26 cellular contexts compared by ENCODE assay signal in genomic region chr4:64121803-64122202, GRCh38.
A peak's percentile ranks its signal among the peaks of the same experiment; 100 is the strongest.
DNase-seq lines count a peak whose midpoint lies in the region; ATAC-seq, FAIRE-seq and TF ChIP-seq lines count a peak whose summit lies in the region.
"Had no signal": no experiment of that assay in that cellular context is flagged by ENCODE, and none has a peak within 500 bp of the region (broad histone marks: within the 10 kb centered on the region; RNA-seq: fewer than 3 reads in every experiment).

No MANE protein-coding gene starts in this region.

- no peaks in the 10 kb centered on the region for H4K20me1 ChIP-seq in H1 (replicated peaks in 1 of 2; ENCODE audit: control insufficient read depth in 1 of 2, insufficient read depth in 2 of 2, low read length in 2 of 2)
- H4K20me1 ChIP-seq: BLaER1 treated with 17β-estradiol and CSF1 and Interleukin-3, amounts not matched to agents 10 nM and 100 nM had no signal

- H2AFZ ChIP-seq in H1 (ENCODE audit: low read length), result no peak overlapping the region

- H2BK120ac ChIP-seq in H1 (replicated peaks; ENCODE audit: low read depth, low read length), result no peak overlapping the region

- no peak overlapping the region for H2BK5ac ChIP-seq in H1 (ENCODE audit: low read depth, low read length)

- no peak overlapping the region for H4K5ac ChIP-seq in H1 (ENCODE audit: insufficient read length, low read depth, low read length)

- no peak overlapping the region for H2BK20ac ChIP-seq in H1 (ENCODE audit: low read length)

- TF ChIP-seq RAD21 in H1 (IDR thresholded peaks at IDR 0.05 in 1 of 2, conservative IDR thresholded peaks at IDR 0.05 in 1 of 2; ENCODE audit: low read depth in 2 of 2, low read length in 2 of 2), result no peak

- no peak overlapping the region for H3K56ac ChIP-seq in H1 (replicated peaks; ENCODE audit: insufficient read length, low read depth, low read length)

- DNase-seq in RWPE1 (ENCODE audit: low spot score) (peak; percentile 30), UCSD-AML1 (lab: John Stamatoyannopoulos, UW; ENCODE audit: unreplicated experiment) (peak; percentile 2), H1 (ENCODE audit: low read depth in 1 of 2, low spot score in 2 of 2) (no peak), amygdala (lab: John Stamatoyannopoulos, UW) (no peak)
- DNase-seq: 8988T; ACHN; AML-193; BE2C; CD4-positive, alpha-beta T cell; CD8-positive, alpha-beta memory T cell; DMS 273 treated with DMSO at 0.1 percent for 48 hours; DMS79; EL; GDM1; GOT3; H7; HCEC 1CT had no signal

- FAIRE-seq in H1 (lab: Jason Lieb, UNC), result no peak
- FAIRE-seq: A549, D721Med, GM12878, GM19239 had no signal

- H3K9me3 ChIP-seq in H1 (ENCODE audit: insufficient read depth in 2 of 2, low read depth in 1 of 2, low read length in 1 of 2), result peaks cover 0 to 4% of the 10 kb centered on the region in 2 experiments; a peak in 2 of 4 replicates
- H3K9me3 ChIP-seq: A549, BE2C had no signal

- no peaks in the 10 kb centered on the region for H3K23me2 ChIP-seq in H1 (ENCODE audit: low read depth, low read length)

- ATAC-seq in esophagus mucosa, result peak; percentile 81
- ATAC-seq in GM19324 (IDR thresholded peaks at IDR 0.05; ENCODE audit: low FRiP score, unreplicated experiment), result no peak
- no peak for ATAC-seq in HG02870 (IDR thresholded peaks at IDR 0.05; ENCODE audit: unreplicated experiment)
- ATAC-seq in HG03565 (IDR thresholded peaks at IDR 0.05; ENCODE audit: unreplicated experiment), result no peak
- ATAC-seq: A549, GM12878 had no signal

- no peak overlapping the region for H3K4ac ChIP-seq in H1 (replicated peaks; ENCODE audit: insufficient read length, low read depth, low read length)

- TF ChIP-seq CTCF in RWPE1 (conservative IDR thresholded peaks at IDR 0.05; ENCODE audit: low read depth) (no peak), H1 (IDR thresholded peaks at IDR 0.05; ENCODE audit: control extremely low read depth in 1 of 3, insufficient read depth in 1 of 3, low read depth in 1 of 3, low read length in 3 of 3) (no peak)

- H3K79me1 ChIP-seq in H1 (ENCODE audit: low read depth, low read length), result no peaks in the 10 kb centered on the region

- no peak overlapping the region for H3K9ac ChIP-seq in H1 (replicated peaks in 1 of 4; ENCODE audit: extremely low read depth in 1 of 4, low read depth in 3 of 4, low read length in 3 of 4)
- H3K9ac ChIP-seq: BLaER1 treated with 17β-estradiol and CSF1 and Interleukin-3, amounts not matched to agents 10 nM and 100 nM had no signal

- H3K4me2 ChIP-seq in H1 (ENCODE audit: insufficient read depth in 1 of 2, low read depth in 2 of 2, low read length in 2 of 2), result no peak overlapping the region
- H3K4me2 ChIP-seq: A549; BLaER1 treated with 17β-estradiol and CSF1 and Interleukin-3, amounts not matched to agents 10 nM and 100 nM had no signal

- peak overlapping the region; percentile 31; the same call in 1 of the 2 replicates for H2BK15ac ChIP-seq in H1 (ENCODE audit: low read length)

- H4K91ac ChIP-seq in H1 (replicated peaks; ENCODE audit: insufficient read length, low read length), result no peak overlapping the region

- H3K4me1 ChIP-seq in H1 (replicated peaks in 1 of 4; ENCODE audit: control insufficient read depth in 3 of 4, insufficient read depth in 4 of 4, low read length in 3 of 4), result no peaks in the 10 kb centered on the region
- H3K4me1 ChIP-seq: A549, BE2C had no signal

- CTCF ChIA-PET in RWPE1 (lab: Yijun Ruan, JAX), result no interaction called here
- CTCF ChIA-PET in H1 (lab: Charles Lee; ENCODE audit: partially characterized antibody), result interaction anchor here (1.2 kb wide), 1 partner anchor 418 kb away, joined by 5 read pairs; no protein-coding TSS in a partner anchor

- no peak for TF ChIP-seq EP300 in H1 (IDR thresholded peaks at IDR 0.05; ENCODE audit: borderline replicate concordance in 1 of 2, low read depth in 2 of 2, low read length in 2 of 2)

- WGBS in H1 (ENCODE audit: extremely low coverage in 1 of 2, insufficient coverage in 1 of 2, insufficient read length in 1 of 2, insufficient replicate concordance in 2 of 2, low coverage in 1 of 2, low lambda C conversion rate in 2 of 2, missing lambda C conversion rate in 1 of 2), 2 experiments, result 91% methylated on average over 4 of the region's 4 CpGs; no CpG with 5 or more reads in 1 of the 2 experiments

- no peaks in the 10 kb centered on the region for H3K36me3 ChIP-seq in H1 (ENCODE audit: control insufficient read depth in 2 of 4, insufficient read depth in 4 of 4, low read length in 3 of 4)
- H3K36me3 ChIP-seq: BE2C; BLaER1 treated with 17β-estradiol and CSF1 and Interleukin-3, amounts not matched to agents 10 nM and 100 nM had no signal

- no peak for TF ChIP-seq POLR2A in H1 (IDR thresholded peaks at IDR 0.05; ENCODE audit: control extremely low read depth in 1 of 2, low read depth in 2 of 2, low read length in 2 of 2)

- H3K27ac ChIP-seq in RWPE1, result peak overlapping the region; percentile 85
- H3K27ac ChIP-seq in H1 (ENCODE audit: low read depth, low read length), result no peak overlapping the region
- H3K27ac ChIP-seq: A549; BLaER1 treated with 17β-estradiol and CSF1 and Interleukin-3, amounts not matched to agents 10 nM and 100 nM had no signal

- no peak overlapping the region for H2BK12ac ChIP-seq in H1 (ENCODE audit: low read depth, low read length)

- no peaks in the 10 kb centered on the region for H3K27me3 ChIP-seq in H1 (replicated peaks in 1 of 4; ENCODE audit: control insufficient read depth in 3 of 4, extremely low read depth in 1 of 4, insufficient read depth in 3 of 4, low read length in 3 of 4)
- H3K27me3 ChIP-seq: BE2C; BLaER1 treated with 17β-estradiol and CSF1 and Interleukin-3, amounts not matched to agents 10 nM and 100 nM had no signal

- no peak overlapping the region for H2AK5ac ChIP-seq in H1 (ENCODE audit: low read depth, low read length)

- no peak overlapping the region for H3K14ac ChIP-seq in H1 (ENCODE audit: insufficient read length)

- H3K4me3 ChIP-seq in H1 (ENCODE audit: extremely low read depth in 1 of 4, insufficient read depth in 2 of 4, low read depth in 3 of 4, low read length in 4 of 4), result no peak overlapping the region
- H3K4me3 ChIP-seq: A549; BLaER1 treated with 17β-estradiol and CSF1 and Interleukin-3, amounts not matched to agents 10 nM and 100 nM; GM12878 had no signal

- no peak overlapping the region for H3K23ac ChIP-seq in H1 (ENCODE audit: insufficient read length)

- H3K79me2 ChIP-seq in H1 (ENCODE audit: control insufficient read depth in 1 of 2, insufficient read depth in 2 of 2, low read length in 2 of 2), result no peaks in the 10 kb centered on the region

- no peak overlapping the region for H4K8ac ChIP-seq in H1 (ENCODE audit: extremely low read depth, insufficient read depth, low read length)

- H3K18ac ChIP-seq in H1 (ENCODE audit: extremely low read depth, low read length), result no peak overlapping the region

- POLR2A ChIA-PET in RWPE1 (lab: Yijun Ruan, JAX; ENCODE audit: low non-redundant PET), result no interaction called here
- POLR2A ChIA-PET in H1 (lab: Charles Lee; ENCODE audit: partially characterized antibody), result no interaction called here

TF ChIP-seq in H1, 55 proteins besides CTCF, POLR2A, EP300 and RAD21:
- TF ChIP-seq BACH1 (IDR thresholded peaks at IDR 0.05; ENCODE audit: low read length) (no peak), JUND (IDR thresholded peaks at IDR 0.05; ENCODE audit: low read length) (no peak), CBX8 (IDR thresholded peaks at IDR 0.05; ENCODE audit: borderline replicate concordance, low read depth, low read length) (no peak), BRCA1 (IDR thresholded peaks at IDR 0.05; ENCODE audit: low read depth, low read length) (no peak), POLR2AphosphoS5 (IDR thresholded peaks at IDR 0.05; ENCODE audit: low read depth, low read length) (no peak), GABPA (IDR thresholded peaks at IDR 0.05; ENCODE audit: borderline replicate concordance, insufficient read depth, low read length) (no peak), TEAD4 (IDR thresholded peaks at IDR 0.05; ENCODE audit: low read depth, low read length) (no peak), ZNF274 (IDR thresholded peaks at IDR 0.05; ENCODE audit: borderline replicate concordance, extremely low read depth, low read length) (no peak), MAX (IDR thresholded peaks at IDR 0.05) (no peak), ATF3 (IDR thresholded peaks at IDR 0.05; ENCODE audit: insufficient read depth, low read depth, low read length) (no peak), YY1 (IDR thresholded peaks at IDR 0.05; ENCODE audit: low read depth, low read length) (no peak), SIN3A (conservative IDR thresholded peaks at IDR 0.05 in 1 of 2, IDR thresholded peaks at IDR 0.05 in 1 of 2; ENCODE audit: low read depth in 1 of 2, low read length in 2 of 2) (no peak), CHD2 (IDR thresholded peaks at IDR 0.05; ENCODE audit: low read length) (no peak), SRF (IDR thresholded peaks at IDR 0.05; ENCODE audit: low read depth, low read length) (no peak), SUZ12 (IDR thresholded peaks at IDR 0.05; ENCODE audit: low read length) (no peak), KDM1A (IDR thresholded peaks at IDR 0.05; ENCODE audit: borderline replicate concordance, low read length) (no peak), ASH2L (IDR thresholded peaks at IDR 0.05; ENCODE audit: low read length) (no peak), TAF7 (optimal IDR thresholded peaks at IDR 0.05; ENCODE audit: borderline replicate concordance, low read depth, low read length) (no peak), SIRT6 (IDR thresholded peaks at IDR 0.05; ENCODE audit: low read length) (no peak)

Comparison
In these comparisons a context has a peak if more than half of its experiments do, and no peak if none do; other contexts are left out.
1. DNase-seq: peak in RWPE1 (single experiment) and UCSD-AML1 (single experiment); none in H1 (0 of 2) and amygdala (0 of 56).